ENCODE assay signal across 15 cellular contexts in the genomic region with DNA sequence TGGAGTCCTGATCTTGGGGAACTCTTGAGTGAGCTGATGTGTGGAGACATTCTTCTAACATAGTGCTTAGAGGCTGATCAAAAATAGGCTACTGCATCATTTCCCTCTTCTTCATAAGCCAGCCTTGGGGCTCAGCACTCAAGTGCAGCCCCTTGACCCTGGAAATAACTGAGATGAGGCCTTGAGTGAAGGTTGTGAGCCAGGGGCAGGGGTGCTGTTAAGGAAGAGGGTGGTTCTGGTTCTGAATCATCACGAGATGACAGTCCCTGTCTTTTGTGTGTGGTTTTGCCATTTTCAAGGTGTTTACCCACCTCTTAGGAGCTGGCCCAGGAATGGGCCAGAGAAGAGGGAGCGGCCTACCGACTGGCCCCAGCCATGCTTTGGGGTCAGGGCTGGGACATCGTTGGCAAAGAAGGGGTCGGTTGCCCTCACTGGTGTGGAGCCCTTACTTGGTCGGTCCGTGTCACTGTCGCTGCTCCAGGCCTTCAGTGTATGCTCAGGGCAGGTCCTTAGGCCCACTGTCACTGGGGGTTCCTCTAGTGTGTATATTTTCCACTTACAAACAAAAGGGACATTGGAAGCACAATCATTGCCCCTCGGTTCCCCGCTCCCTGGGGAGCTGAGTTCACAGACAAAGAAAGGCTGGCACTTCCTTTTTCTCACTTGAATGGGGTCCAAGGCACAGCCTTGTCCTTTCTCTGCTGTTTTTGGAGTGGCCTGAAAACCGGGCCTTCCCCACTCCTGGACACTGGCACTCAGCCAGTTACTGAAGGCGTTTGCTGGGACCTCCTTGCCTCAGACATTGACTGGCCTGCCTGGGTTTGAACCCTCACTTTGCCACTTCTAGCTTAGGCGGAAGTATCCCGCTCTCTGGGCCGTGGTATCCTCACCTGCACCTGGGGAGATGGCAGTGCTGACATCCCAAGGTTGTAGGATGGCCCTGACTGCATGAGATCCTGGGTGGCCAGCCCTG.
"Had no signal": no experiment of that assay in that cellular context is flagged by ENCODE, and none has a peak within 500 bp of the region (broad histone marks: within the 10 kb centered on the region; RNA-seq: fewer than 3 reads in every experiment).

No MANE protein-coding gene starts in this region.

- H3K4me3 ChIP-seq: cardiac muscle cell, gastrocnemius medialis, left lung, SK-N-MC, transverse colon had no signal

- H3K9me3 Mint-ChIP-seq: activated T-helper 2 cell treated with anti-CD3 and anti-CD28 coated beads, Interferon-gamma antibody, Interleukin-2, Interleukin-4, amounts not matched to agents 10 μg/mL and 5 μg/mL and 100 μg/mL, durations not matched to agents 14 hours and 24 hours and 36 hours; effector memory CD8-positive, alpha-beta T cell; nephron progenitor cell; T-cell had no signal

- H3K36me3 ChIP-seq: transverse colon had no signal

- H3K27ac ChIP-seq: cardiac muscle cell, epithelial cell of prostate, left lung, parathyroid adenoma, SK-N-MC, transverse colon, WERI-Rb-1 had no signal

- DNase-seq: activated CD4-positive, alpha-beta T cell treated with anti-CD3 and anti-CD28 coated beads, Interleukin-2, amount 50 U/mL, for 1 hour; cortex of kidney; effector memory CD8-positive, alpha-beta T cell; gastrocnemius medialis; left lung; nephron progenitor cell; stimulated activated CD4-positive, alpha-beta T cell treated with anti-CD3 and anti-CD28 coated beads, Interleukin-4, amount 100 ng/mL, for 4 hours; T-cell; transverse colon; WERI-Rb-1 had no signal

- H3K27me3 ChIP-seq: cardiac muscle cell, gastrocnemius medialis, left lung, transverse colon had no signal

- H3K9me3 ChIP-seq: gastrocnemius medialis, left lung, transverse colon had no signal

- H3K4me3 Mint-ChIP-seq: effector memory CD8-positive, alpha-beta T cell; nephron progenitor cell; T-cell had no signal

- H3K27ac Mint-ChIP-seq: activated T-helper 2 cell treated with anti-CD3 and anti-CD28 coated beads, Interferon-gamma antibody, Interleukin-2, Interleukin-4, amounts not matched to agents 10 μg/mL and 5 μg/mL and 100 μg/mL, durations not matched to agents 14 hours and 24 hours and 36 hours; effector memory CD8-positive, alpha-beta T cell; nephron progenitor cell; T-cell had no signal

- H2AFZ ChIP-seq: parathyroid adenoma had no signal

- H3K4me1 Mint-ChIP-seq: T-cell had no signal

- H3K27me3 Mint-ChIP-seq: effector memory CD8-positive, alpha-beta T cell; T-cell had no signal

- H3K9ac ChIP-seq: parathyroid adenoma had no signal

- ATAC-seq: effector memory CD8-positive, alpha-beta T cell; gastrocnemius medialis; left lung; T-cell had no signal
